ENCODE assay signal across 30 cellular contexts in the genomic region with DNA sequence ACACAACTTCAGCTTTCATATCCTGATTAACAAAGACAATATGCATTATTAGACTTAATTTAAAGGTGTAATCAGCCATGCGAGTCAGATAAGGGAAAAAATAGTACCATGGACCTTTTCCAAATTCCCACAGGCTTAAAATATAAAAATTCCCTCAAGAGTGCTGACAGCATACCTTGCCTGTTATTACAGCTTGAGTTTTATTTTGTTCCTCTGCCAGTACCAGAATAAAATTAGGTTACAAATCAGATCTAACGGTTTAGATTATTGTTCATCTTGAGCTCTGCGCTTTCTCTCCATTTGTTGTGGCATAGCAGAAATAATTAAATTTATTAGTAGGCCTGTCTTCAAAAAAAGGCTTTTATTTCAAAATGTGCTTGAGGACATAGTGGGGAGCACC.
"Had no signal": no experiment of that assay in that cellular context is flagged by ENCODE, and none has a peak within 500 bp of the region (broad histone marks: within the 10 kb centered on the region; RNA-seq: fewer than 3 reads in every experiment).

No MANE protein-coding gene starts in this region.

- H3K36me3 Mint-ChIP-seq: activated naive CD8-positive, alpha-beta T cell treated with anti-CD3 and anti-CD28 coated beads for 36 hours had no signal

- H3K36me3 ChIP-seq: brain microvascular endothelial cell, SJSA1 had no signal

- H3K9me3 Mint-ChIP-seq: activated CD8-positive, alpha-beta T cell treated with anti-CD3 and anti-CD28 coated beads for 36 hours; activated naive CD8-positive, alpha-beta T cell treated with anti-CD3 and anti-CD28 coated beads for 36 hours; activated T-cell treated with anti-CD3 and anti-CD28 coated beads, Interleukin-2, amount 50 U/mL, for 72 hours; activated T-helper 17 cell treated with anti-CD3 and anti-CD28 coated beads, Interleukin-2, amount 50 U/mL, for 72 hours; central memory CD8-positive, alpha-beta T cell had no signal

- H3K4me3 Mint-ChIP-seq: activated CD4-positive, alpha-beta T cell treated with anti-CD3 and anti-CD28 coated beads for 36 hours; activated CD8-positive, alpha-beta T cell treated with anti-CD3 and anti-CD28 coated beads for 36 hours; activated naive CD8-positive, alpha-beta T cell treated with anti-CD3 and anti-CD28 coated beads for 36 hours; activated T-cell treated with anti-CD3 and anti-CD28 coated beads, Interleukin-2, amount 50 U/mL, for 72 hours; activated T-helper 17 cell treated with anti-CD3 and anti-CD28 coated beads, Interleukin-2, amount 50 U/mL, for 72 hours; central memory CD8-positive, alpha-beta T cell had no signal

- H3K27me3 Mint-ChIP-seq: activated T-helper 17 cell treated with anti-CD3 and anti-CD28 coated beads, Interleukin-2, amount 50 U/mL, for 72 hours; central memory CD8-positive, alpha-beta T cell had no signal

- DNase-seq: activated CD4-positive, alpha-beta T cell treated with anti-CD3 and anti-CD28 coated beads for 36 hours; activated CD4-positive, alpha-beta T cell treated with anti-CD3 and anti-CD28 coated beads, Interleukin-2, amount 50 U/mL, for 1 hour; activated CD8-positive, alpha-beta T cell treated with anti-CD3 and anti-CD28 coated beads for 36 hours; activated effector memory CD4-positive, alpha-beta T cell treated with anti-CD3 and anti-CD28 coated beads, Interleukin-2, amount 50 U/mL, for 16 hours; activated naive CD4-positive, alpha-beta T cell; activated naive CD4-positive, alpha-beta T cell treated with anti-CD3 and anti-CD28 coated beads, Interleukin-2, amount 50 U/mL, for 16 hours; activated naive CD8-positive, alpha-beta T cell treated with anti-CD3 and anti-CD28 coated beads for 36 hours; activated T-cell treated with anti-CD3 and anti-CD28 coated beads, Interleukin-2, amount 50 U/mL, for 1 hour; activated T-cell treated with anti-CD3 and anti-CD28 coated beads, Interleukin-2, amount 50 U/mL, for 72 hours; amniotic stem cell; aorta; brain microvascular endothelial cell; MM.1S; MV-4-11; NCI-H1092; NCI-H1436 treated with DMSO at 0.1 percent for 48 hours; NCI-H1694 treated with DMSO at 0.1 percent for 48 hours; NCI-H2029; NCI-H345; NCI-H524 treated with DMSO at 0.1 percent for 48 hours; PC-3; SHP77; SW 1271; T-helper 1 cell; T1000 had no signal

- H3K9me3 ChIP-seq: SJSA1 had no signal

- ATAC-seq: activated CD4-positive, alpha-beta T cell treated with anti-CD3 and anti-CD28 coated beads for 36 hours; activated CD8-positive, alpha-beta T cell treated with anti-CD3 and anti-CD28 coated beads for 36 hours; activated T-cell treated with anti-CD3 and anti-CD28 coated beads, Interleukin-2, amount 50 U/mL, for 72 hours; activated T-helper 17 cell treated with anti-CD3 and anti-CD28 coated beads, Interleukin-2, amount 50 U/mL, for 72 hours; PC-3 had no signal

- H3K4me3 ChIP-seq: SJSA1 had no signal

- H3K4me1 ChIP-seq: SJSA1 had no signal

- H3K27ac ChIP-seq: brain microvascular endothelial cell, KMS-11, RWPE1, SJSA1 had no signal

- H3K27me3 ChIP-seq: brain microvascular endothelial cell, SJSA1 had no signal

- H3K4me1 Mint-ChIP-seq: activated CD4-positive, alpha-beta T cell treated with anti-CD3 and anti-CD28 coated beads for 36 hours; activated naive CD8-positive, alpha-beta T cell treated with anti-CD3 and anti-CD28 coated beads for 36 hours; activated T-helper 17 cell treated with anti-CD3 and anti-CD28 coated beads, Interleukin-2, amount 50 U/mL, for 72 hours; central memory CD8-positive, alpha-beta T cell had no signal

- H3K27ac Mint-ChIP-seq: activated CD4-positive, alpha-beta T cell treated with anti-CD3 and anti-CD28 coated beads for 36 hours; activated CD8-positive, alpha-beta T cell treated with anti-CD3 and anti-CD28 coated beads for 36 hours; activated naive CD8-positive, alpha-beta T cell treated with anti-CD3 and anti-CD28 coated beads for 36 hours; activated T-cell treated with anti-CD3 and anti-CD28 coated beads, Interleukin-2, amount 50 U/mL, for 72 hours; activated T-helper 17 cell treated with anti-CD3 and anti-CD28 coated beads, Interleukin-2, amount 50 U/mL, for 72 hours had no signal
